In genomic region chr19:2039959-2040646, GRCh38 we compare ENCODE assay signal across 15 cellular contexts. TPM values are rescaled to one million over a fixed set of nuclear protein-coding genes. Genes with fewer than 3 reads are reported as not detected.
DNase-seq lines count a peak whose midpoint lies in the region; ATAC-seq and TF ChIP-seq lines count a peak whose summit lies in the region.
"Had no signal": no experiment of that assay in that cellular context is flagged by ENCODE, and none has a peak within 500 bp of the region (broad histone marks: within the 10 kb centered on the region; RNA-seq: fewer than 3 reads in every experiment).

No MANE protein-coding gene starts in this region.

- ATAC-seq in activated CD8-positive, alpha-beta T cell treated with anti-CD3 and anti-CD28 coated beads for 36 hours, result no peak
- no peak for ATAC-seq in left lobe of liver
- ATAC-seq in HG03097 (IDR thresholded peaks at IDR 0.05; ENCODE audit: low FRiP score, unreplicated experiment), result no peak

- POLR2A ChIA-PET in activated CD4-positive, alpha-beta T cell treated with anti-CD3 and anti-CD28 coated beads, Interleukin-2, amount 10 ng/mL, durations not matched to agents 7 days and 5 days (lab: Charles Lee), result no interaction called here
- POLR2A ChIA-PET in activated CD8-positive, alpha-beta T cell treated with anti-CD3 and anti-CD28 coated beads for 36 hours (lab: Charles Lee), result interaction anchor here (1.0 to 6.3 kb wide), 6 partner anchors 8 to 44 kb away, joined by 4 to 58 read pairs (median 16); partner anchors contain the start of gene MKNK2

- intact Hi-C loops in activated CD8-positive, alpha-beta T cell treated with anti-CD3 and anti-CD28 coated beads for 36 hours (cut with micrococcal nuclease), result no loop called here
- intact Hi-C loops in testis (cut with DNase I; ENCODE audit: low total_unique reads), result no loop called here

- TF ChIP-seq POLR2A in testis (IDR thresholded peaks at IDR 0.05), result no peak

- no peak overlapping the region for H3K4me3 ChIP-seq in testis
- H3K4me3 ChIP-seq: skin epidermis had no signal

- no peaks in the 10 kb centered on the region for H3K27me3 ChIP-seq in testis

- peak overlapping the region; percentile 52 to 89 for H3K27ac ChIP-seq in testis

- CTCF ChIA-PET in activated CD4-positive, alpha-beta T cell treated with anti-CD3 and anti-CD28 coated beads, Interleukin-2, amount 10 ng/mL, durations not matched to agents 7 days and 5 days (lab: Charles Lee), result interaction anchor here (1.4 to 2.0 kb wide), 2 partner anchors 12 to 199 kb away, joined by 5 read pairs; no protein-coding TSS in a partner anchor
- CTCF ChIA-PET in activated CD8-positive, alpha-beta T cell treated with anti-CD3 and anti-CD28 coated beads for 36 hours (lab: Charles Lee), result interaction anchor here (0.7 to 0.8 kb wide), 2 partner anchors 12 to 886 kb away, joined by 3 read pairs; no protein-coding TSS in a partner anchor

- no peaks in the 10 kb centered on the region for H3K36me3 ChIP-seq in testis (ENCODE audit: low read depth, missing control alignments)

- peaks cover 34% of the 10 kb centered on the region for H3K4me1 Mint-ChIP-seq in activated CD4-positive, alpha-beta T cell treated with anti-CD3 and anti-CD28 coated beads, Interleukin-2, amount 10 ng/mL, durations not matched to agents 7 days and 5 days
- H3K4me1 Mint-ChIP-seq in activated CD8-positive, alpha-beta T cell treated with anti-CD3 and anti-CD28 coated beads for 36 hours (ENCODE audit: low read depth), result peaks cover 27% of the 10 kb centered on the region

- H3K36me3 Mint-ChIP-seq in activated CD4-positive, alpha-beta T cell treated with anti-CD3 and anti-CD28 coated beads, Interleukin-2, amount 10 ng/mL, durations not matched to agents 7 days and 5 days (ENCODE audit: low read depth), result peaks cover 21% of the 10 kb centered on the region
- peaks cover 31% of the 10 kb centered on the region for H3K36me3 Mint-ChIP-seq in activated CD8-positive, alpha-beta T cell treated with anti-CD3 and anti-CD28 coated beads for 36 hours (ENCODE audit: low read depth)

- peaks cover 3% of the 10 kb centered on the region for H3K9me3 Mint-ChIP-seq in activated CD4-positive, alpha-beta T cell treated with anti-CD3 and anti-CD28 coated beads, Interleukin-2, amount 10 ng/mL, durations not matched to agents 7 days and 5 days
- peaks cover 2% of the 10 kb centered on the region for H3K9me3 Mint-ChIP-seq in activated CD8-positive, alpha-beta T cell treated with anti-CD3 and anti-CD28 coated beads for 36 hours

- 72 to 76% methylated on average over 7 to 19 of the region's 20 CpGs for WGBS in testis, 2 donors

- H3K4me1 ChIP-seq in testis, result peaks cover 48% of the 10 kb centered on the region

- H3K27me3 Mint-ChIP-seq in activated CD4-positive, alpha-beta T cell treated with anti-CD3 and anti-CD28 coated beads, Interleukin-2, amount 10 ng/mL, durations not matched to agents 7 days and 5 days, result no peaks in the 10 kb centered on the region
- no peaks in the 10 kb centered on the region for H3K27me3 Mint-ChIP-seq in activated CD8-positive, alpha-beta T cell treated with anti-CD3 and anti-CD28 coated beads for 36 hours

- H3K27ac Mint-ChIP-seq in activated CD4-positive, alpha-beta T cell treated with anti-CD3 and anti-CD28 coated beads, Interleukin-2, amount 10 ng/mL, durations not matched to agents 7 days and 5 days, result peak overlapping the region; percentile 64
- peak overlapping the region; percentile 87 for H3K27ac Mint-ChIP-seq in activated CD8-positive, alpha-beta T cell treated with anti-CD3 and anti-CD28 coated beads for 36 hours

- no peaks in the 10 kb centered on the region for H3K9me3 ChIP-seq in testis

- no peak for TF ChIP-seq CTCF in activated CD8-positive, alpha-beta T cell treated with anti-CD3 and anti-CD28 coated beads for 36 hours (IDR thresholded peaks at IDR 0.05)
- no peak for TF ChIP-seq CTCF in testis (IDR thresholded peaks at IDR 0.05)

- no peak for DNase-seq in activated CD4-positive, alpha-beta T cell treated with anti-CD3 and anti-CD28 coated beads, Interleukin-2, amount 10 ng/mL, durations not matched to agents 7 days and 5 days
- DNase-seq in activated CD4-positive, alpha-beta T cell treated with anti-CD3 and anti-CD28 coated beads for 48 hours, result no peak
- DNase-seq in activated CD8-positive, alpha-beta T cell treated with anti-CD3 and anti-CD28 coated beads for 36 hours, result no peak
- DNase-seq in left lobe of liver (ENCODE audit: low spot score), result peak; percentile 55
- DNase-seq in testis, result no peak
- DNase-seq in NCI-H1092 (lab: John Stamatoyannopoulos, UW), result no peak
- no peak for DNase-seq in NCI-H1048 (lab: John Stamatoyannopoulos, UW)
- DNase-seq: ACHN; activated CD4-positive, CD25-positive, alpha-beta regulatory T cell; GOT3; mesendoderm; NCI-H345; SHP77 treated with DMSO at 0.1 percent for 48 hours had no signal

- no peak overlapping the region for H3K4me3 Mint-ChIP-seq in activated CD4-positive, alpha-beta T cell treated with anti-CD3 and anti-CD28 coated beads, Interleukin-2, amount 10 ng/mL, durations not matched to agents 7 days and 5 days
- H3K4me3 Mint-ChIP-seq in activated CD8-positive, alpha-beta T cell treated with anti-CD3 and anti-CD28 coated beads for 36 hours, result no peak overlapping the region

RNA-seq across cellular contexts. Expression of gene MKNK2, which starts 10.9 kb away (rescaled TPM):
- total RNA-seq in activated CD4-positive, alpha-beta T cell treated with anti-CD3 and anti-CD28 coated beads, Interleukin-2, amount 10 ng/mL, durations not matched to agents 7 days and 5 days, result 100 to 1,000 TPM; 198 to 228 TPM
- 100 to 1,000 TPM; 323 to 327 TPM for total RNA-seq in activated CD8-positive, alpha-beta T cell treated with anti-CD3 and anti-CD28 coated beads for 36 hours
- 149 TPM for total RNA-seq in left lobe of liver
- 100 to 1,000 TPM in 1 of 2 donors, 10 to 100 TPM in 1; 93.0 to 103 TPM for total RNA-seq in testis
- 76.5 TPM for polyA plus RNA-seq in testis (ENCODE audit: insufficient read depth, low read depth, low replicate concordance)

RNA-seq across cellular contexts. Expression of gene BTBD2, which starts 24.6 kb away (rescaled TPM):
- 10 to 100 TPM; 61.3 to 66.3 TPM for total RNA-seq in activated CD4-positive, alpha-beta T cell treated with anti-CD3 and anti-CD28 coated beads, Interleukin-2, amount 10 ng/mL, durations not matched to agents 7 days and 5 days
- total RNA-seq in activated CD8-positive, alpha-beta T cell treated with anti-CD3 and anti-CD28 coated beads for 36 hours, result 10 to 100 TPM; 36.5 to 44.6 TPM
- 25.9 TPM for total RNA-seq in left lobe of liver
- 100 to 1,000 TPM in 1 of 2 donors, 10 to 100 TPM in 1; 61.1 to 117 TPM for total RNA-seq in testis
- polyA plus RNA-seq in testis (ENCODE audit: insufficient read depth, low read depth, low replicate concordance), result 43.2 TPM

RNA-seq across cellular contexts. Expression of gene MOB3A, which starts 56.0 kb away (rescaled TPM):
- total RNA-seq in activated CD4-positive, alpha-beta T cell treated with anti-CD3 and anti-CD28 coated beads, Interleukin-2, amount 10 ng/mL, durations not matched to agents 7 days and 5 days, result 100 to 1,000 TPM; 217 to 239 TPM
- 100 to 1,000 TPM; 175 to 185 TPM for total RNA-seq in activated CD8-positive, alpha-beta T cell treated with anti-CD3 and anti-CD28 coated beads for 36 hours
- total RNA-seq in left lobe of liver (11.2 TPM), testis (10 to 100 TPM; 22.8 to 31.6 TPM)
- polyA plus RNA-seq in testis (ENCODE audit: insufficient read depth, low read depth, low replicate concordance), result 17.8 TPM

RNA-seq across cellular contexts. Expression of gene IZUMO4, which starts 56.6 kb away (rescaled TPM):
- total RNA-seq in activated CD4-positive, alpha-beta T cell treated with anti-CD3 and anti-CD28 coated beads, Interleukin-2, amount 10 ng/mL, durations not matched to agents 7 days and 5 days, result 1 to 10 TPM; 7.5 to 9.9 TPM
- total RNA-seq in activated CD8-positive, alpha-beta T cell treated with anti-CD3 and anti-CD28 coated beads for 36 hours, result 10 to 100 TPM; 22.6 to 23.0 TPM
- 5.2 TPM for total RNA-seq in left lobe of liver
- 100 to 1,000 TPM; 208 to 276 TPM for total RNA-seq in testis
- polyA plus RNA-seq in testis (ENCODE audit: insufficient read depth, low read depth, low replicate concordance), result 796 TPM

Comparison
In these comparisons a context has a peak if more than half of its experiments do, and no peak if none do; other contexts are left out.
1. RNA of gene MOB3A, which starts 56.0 kb away (total RNA-seq): 217 to 239 TPM in activated CD4-positive, alpha-beta T cell treated with anti-CD3 and anti-CD28 coated beads, Interleukin-2, amount 10 ng/mL, durations not matched to agents 7 days and 5 days and 175 to 185 TPM in activated CD8-positive, alpha-beta T cell treated with anti-CD3 and anti-CD28 coated beads for 36 hours; 22.8 to 31.6 TPM in testis and 11.2 TPM in left lobe of liver (single experiment); every median in the first group is over 4 times any median in the second.